In genomic region chr15:66692808-66693596, GRCh38 we compare ENCODE assay signal across 14 cellular contexts. TPM values are rescaled to one million over a fixed set of nuclear protein-coding genes. Genes with fewer than 3 reads are reported as not detected.
DNase-seq lines count a peak whose midpoint lies in the region; ATAC-seq, FAIRE-seq and TF ChIP-seq lines count a peak whose summit lies in the region.
"Had no signal": no experiment of that assay in that cellular context is flagged by ENCODE, and none has a peak within 500 bp of the region (broad histone marks: within the 10 kb centered on the region; RNA-seq: fewer than 3 reads in every experiment).

No MANE protein-coding gene starts in this region.

- H3K27ac ChIP-seq in GM12878 (ENCODE audit: control insufficient read depth, insufficient read depth) (peak overlapping the region; percentile 78), rectal smooth muscle tissue (ENCODE audit: low read depth, low read length) (peak overlapping the region; percentile 7), pancreas (no peak overlapping the region)

- H3K4me3 ChIP-seq in GM12878 (no peak overlapping the region), rectal smooth muscle tissue (ENCODE audit: low read length) (no peak overlapping the region), pancreas (no peak overlapping the region), BE2C (ENCODE audit: low read depth, low read length) (no peak overlapping the region)
- H3K4me3 ChIP-seq: dorsolateral prefrontal cortex had no signal

- FAIRE-seq in GM12878 (lab: Jason Lieb, UNC) (peak; percentile 56), pancreas (lab: Jason Lieb, UNC) (no peak)

- no peaks in the 10 kb centered on the region for H3K79me2 ChIP-seq in GM12878 (ENCODE audit: control insufficient read depth, insufficient read depth, low read length)

- H3K9me3 ChIP-seq in GM12878 (replicated peaks; ENCODE audit: control insufficient read depth, insufficient read depth, low read length) = no peaks in the 10 kb centered on the region
- no peaks in the 10 kb centered on the region for H3K9me3 ChIP-seq in pancreas
- H3K9me3 ChIP-seq in BE2C = no peaks in the 10 kb centered on the region

- RAD21 ChIA-PET in GM12878 (lab: Charles Lee; ENCODE audit: unreplicated experiment) = no interaction called here

- H3K36me3 ChIP-seq in GM12878 (ENCODE audit: control insufficient read depth in 2 of 2, insufficient read depth in 2 of 2, low read length in 1 of 2) (no peaks in the 10 kb centered on the region), rectal smooth muscle tissue (ENCODE audit: control insufficient read depth, insufficient read depth, low read length) (no peaks in the 10 kb centered on the region), pancreas (no peaks in the 10 kb centered on the region), BE2C (peaks cover 1% of the 10 kb centered on the region; the same call in 1 of the 2 replicates)

- ATAC-seq in activated T-cell treated with anti-CD3 and anti-CD28 coated beads, Interleukin-2, amount 50 U/mL, for 4 hours = peak; percentile 83 to 84
- ATAC-seq in GM12878 = peak; percentile 88
- ATAC-seq in pancreas = no peak

- H3K4me1 ChIP-seq in GM12878 (ENCODE audit: control insufficient read depth, insufficient read depth, low read length) (peaks cover 8% of the 10 kb centered on the region), rectal smooth muscle tissue (ENCODE audit: control insufficient read depth, insufficient read depth, low read length) (no peaks in the 10 kb centered on the region), pancreas (no peaks in the 10 kb centered on the region), BE2C (peaks cover 8% of the 10 kb centered on the region)

- H4K20me1 ChIP-seq in GM12878 (ENCODE audit: control insufficient read depth, insufficient read depth) = no peaks in the 10 kb centered on the region

- TF ChIP-seq POLR2A in GM12878 (IDR thresholded peaks at IDR 0.05; ENCODE audit: low read depth, low read length) = no peak

- WGBS in GM12878 (ENCODE audit: insufficient coverage, insufficient replicate concordance, low lambda C conversion rate, missing lambda C conversion rate) = under 1% methylated on average over 6 of the region's 6 CpGs
- WGBS in pancreas, 2 donors = 78 to 81% methylated on average over 6 of the region's 6 CpGs

- TF ChIP-seq EP300 in GM12878 (IDR thresholded peaks at IDR 0.05; ENCODE audit: borderline replicate concordance in 1 of 2, control insufficient read depth in 1 of 2, low read depth in 2 of 2, low read length in 2 of 2) = no peak

- SMC1A ChIA-PET in GM12878 (lab: Charles Lee; ENCODE audit: uncharacterized antibody, unreplicated experiment) = interaction anchor here (0.6 kb wide), 1 partner anchor 111 kb away, joined by 3 read pairs; no protein-coding TSS in a partner anchor

- no peak overlapping the region for H3K9ac ChIP-seq in GM12878 (ENCODE audit: control insufficient read depth, insufficient read depth, low read length)
- H3K9ac ChIP-seq in rectal smooth muscle tissue (ENCODE audit: low read length) = no peak overlapping the region

- TF ChIP-seq RAD21 in GM12878 (IDR thresholded peaks at IDR 0.05; ENCODE audit: insufficient read depth, low read depth, low read length) = no peak

- DNase-seq in activated T-cell treated with anti-CD3 and anti-CD28 coated beads, Interleukin-2, amount 50 U/mL, for 4 hours = no peak
- DNase-seq in activated T-cell treated with anti-CD3 and anti-CD28 coated beads for 4 hours = no peak
- peak; percentile 53 to 54 for DNase-seq in Kasumi-1 (lab: John Stamatoyannopoulos, UW)
- DNase-seq in GM12878 (ENCODE audit: low read depth, low spot score) = peak; percentile 45
- DNase-seq in KBM-7 = no peak
- no peak for DNase-seq in pancreas
- DNase-seq in BE2C = no peak
- DNase-seq: activated gamma-delta T cell, dorsolateral prefrontal cortex, glutamatergic neuron, midbrain, NCI-H1048, NCI-H69 had no signal

- CTCF ChIA-PET in GM12878 (lab: Yijun Ruan, JAX) = interaction anchor here (0.8 to 1.2 kb wide), 3 partner anchors 10 to 21 kb away, joined by 3 read pairs; no protein-coding TSS in a partner anchor

- intact Hi-C loops in GM12878 (cut with micrococcal nuclease; ENCODE audit: unreplicated experiment) = loop anchor here (10.0 kb wide), 1 partner anchor 162 kb away; no protein-coding TSS in a partner anchor
- intact Hi-C loops in pancreas (cut with DNase I) = loop anchor here in 2 of 3 donors (10.0 kb wide), 2 partner anchors 58 to 162 kb away; no protein-coding TSS in a partner anchor

- H3K4me3 Mint-ChIP-seq in activated T-cell treated with anti-CD3 and anti-CD28 coated beads, Interleukin-2, amount 50 U/mL, for 4 hours = no peak overlapping the region

- no peaks in the 10 kb centered on the region for H3K27me3 Mint-ChIP-seq in activated T-cell treated with anti-CD3 and anti-CD28 coated beads, Interleukin-2, amount 50 U/mL, for 4 hours (ENCODE audit: low read depth)

- no peaks in the 10 kb centered on the region for H3K36me3 Mint-ChIP-seq in activated T-cell treated with anti-CD3 and anti-CD28 coated beads, Interleukin-2, amount 50 U/mL, for 4 hours (ENCODE audit: insufficient read depth)

- H3K4me1 Mint-ChIP-seq in activated T-cell treated with anti-CD3 and anti-CD28 coated beads, Interleukin-2, amount 50 U/mL, for 4 hours (ENCODE audit: low read depth) = peaks cover 12% of the 10 kb centered on the region

- in situ Hi-C loops in GM12878 (cut with MboI) (no loop called here), KBM-7 (cut with MboI; ENCODE audit: low pct_unique_long_range_greater_than_20kb, low sequenced_read_pairs) (no loop called here)

- H3K27me3 ChIP-seq in GM12878 (replicated peaks in 1 of 2; ENCODE audit: control insufficient read depth in 2 of 2, insufficient read depth in 2 of 2, low read length in 1 of 2) = no peaks in the 10 kb centered on the region
- no peaks in the 10 kb centered on the region for H3K27me3 ChIP-seq in rectal smooth muscle tissue (ENCODE audit: control insufficient read depth, insufficient read depth, low read length)
- H3K27me3 ChIP-seq in pancreas = no peaks in the 10 kb centered on the region
- no peaks in the 10 kb centered on the region for H3K27me3 ChIP-seq in BE2C
- H3K27me3 ChIP-seq: dorsolateral prefrontal cortex had no signal

- peak overlapping the region; percentile 91 for H2AFZ ChIP-seq in GM12878 (ENCODE audit: control insufficient read depth, low read depth, low read length)

- TF ChIP-seq CTCF in GM12878 (IDR thresholded peaks at IDR 0.05 in 2 of 3, conservative IDR thresholded peaks at IDR 0.05 in 1 of 3; ENCODE audit: control insufficient read depth in 2 of 3, extremely low read depth in 1 of 3, insufficient read depth in 1 of 3, low read depth in 3 of 3, low read length in 3 of 3) = no peak
- TF ChIP-seq CTCF in pancreas (IDR thresholded peaks at IDR 0.05) = no peak
- TF ChIP-seq CTCF in BE2C (IDR thresholded peaks at IDR 0.05; ENCODE audit: low read depth, low read length) = no peak

- peak overlapping the region; percentile 26 for H3K4me2 ChIP-seq in GM12878 (ENCODE audit: control insufficient read depth, insufficient read depth)

- H3K9me3 Mint-ChIP-seq in activated T-cell treated with anti-CD3 and anti-CD28 coated beads, Interleukin-2, amount 50 U/mL, for 4 hours = no peaks in the 10 kb centered on the region

- POLR2A ChIA-PET in GM12878 (lab: Charles Lee) = no interaction called here

- BruUV-seq in GM12878 (replicated peaks; lab: Mats Ljungman, UMichigan) = no TSS peak

TF ChIP-seq in GM12878, 131 proteins besides CTCF, POLR2A, EP300 and RAD21 (continues in another document):
- TF ChIP-seq BCL3 (IDR thresholded peaks at IDR 0.05; ENCODE audit: borderline replicate concordance, insufficient read depth, low read depth, low read length, poor library complexity, severe bottlenecking) = no peak
- TF ChIP-seq ZNF622 (IDR thresholded peaks at IDR 0.05) = no peak
- no peak for TF ChIP-seq CBFB (IDR thresholded peaks at IDR 0.05; ENCODE audit: low read depth)
- no peak for TF ChIP-seq NR2C2 (IDR thresholded peaks at IDR 0.05; ENCODE audit: borderline replicate concordance, control insufficient read depth, insufficient read length, low read depth)
- no peak for TF ChIP-seq NR2F1 (conservative IDR thresholded peaks at IDR 0.05)

RNA-seq across cellular contexts. Expression of gene SMAD6, which starts 9.0 kb away (rescaled TPM):
- total RNA-seq in activated T-cell treated with anti-CD3 and anti-CD28 coated beads, Interleukin-2, amount 50 U/mL, for 4 hours = under 1 TPM; 0.05 to 0.25 (median 0.08) TPM
- 0.20 and 0.46 TPM in 2 replicates for total RNA-seq in GM12878 (2013; cell fraction: nucleolus; rRNA removed)
- total RNA-seq in GM12878 (2014; rRNA removed) (under 0.01 TPM in 2 replicates), GM12878 (2014; rRNA removed; fragmentation: Illumina TruSeq; extraction: Trizol) (not detected in 2 replicates), GM12878 (2021) (0.10 and 0.16 TPM in 2 replicates), pancreas (10 to 100 TPM in 1 of 6 donors, 1 to 10 TPM in 5; 2.8 to 13.1 (median 3.7) TPM)
- not detected for polyA plus RNA-seq in GM12878 (2011; ENCODE audit: low read depth)
- polyA plus RNA-seq in GM12878 (2011; rRNA removed) (0.03 and 0.06 TPM in 2 replicates), GM12878 (2014; fragmentation: Illumina TruSeq; extraction: Trizol) (not detected in 2 replicates), GM12878 (2014; fragmentation: Nextera tagmentation; extraction: Ambion mirVana) (not detected), GM12878 (2014; rRNA removed) (not detected in 2 replicates), GM12878 (2016; fragmentation: Nextera tagmentation; extraction: Ambion mirVana) (not detected), pancreas (1 to 10 TPM; 2.6 to 2.7 TPM)
- polyA plus RNA-seq in GM12878 (2011; cell fraction: cytosol; rRNA removed) = 0.01 and 0.02 TPM in 2 replicates
- polyA plus RNA-seq in GM12878 (2011; cell fraction: nucleus; rRNA removed) = 0.28 and 0.32 TPM in 2 replicates
- polyA plus RNA-seq in GM12878 (2012) = not detected in 2 replicates
- polyA minus RNA-seq in GM12878 (2011; rRNA and poly(A)+ RNA removed) = 0.05 TPM in 1 of 2 replicates, not detected in the other
- 2.4 and 5.1 TPM in 2 replicates for polyA minus RNA-seq in GM12878 (2011; cell fraction: cytosol; rRNA and poly(A)+ RNA removed)
- 0.12 and 0.67 TPM in 2 replicates for polyA minus RNA-seq in GM12878 (2011; cell fraction: nucleus; rRNA and poly(A)+ RNA removed)
- 52.5 TPM for polyA plus RNA-seq in BE2C (2012; ENCODE audit: insufficient read depth, insufficient read length, low read depth)

Comparison
In these comparisons a context has a peak if more than half of its experiments do, and no peak if none do; other contexts are left out.
1. ATAC-seq: peak in activated T-cell treated with anti-CD3 and anti-CD28 coated beads, Interleukin-2, amount 50 U/mL, for 4 hours (2 of 2) and GM12878 (single experiment); none in pancreas (0 of 4).
2. DNase-seq: peak in Kasumi-1 (2 of 2) and GM12878 (single experiment); none in activated T-cell treated with anti-CD3 and anti-CD28 coated beads, Interleukin-2, amount 50 U/mL, for 4 hours (single experiment), activated T-cell treated with anti-CD3 and anti-CD28 coated beads for 4 hours (single experiment), KBM-7 (single experiment), pancreas (0 of 6) and BE2C (single experiment).
3. H3K27ac ChIP-seq: peak in GM12878 (single experiment) and rectal smooth muscle tissue (single experiment); none in pancreas (0 of 4).